ENCODE assay signal across 8 cellular contexts in the genomic region with DNA sequence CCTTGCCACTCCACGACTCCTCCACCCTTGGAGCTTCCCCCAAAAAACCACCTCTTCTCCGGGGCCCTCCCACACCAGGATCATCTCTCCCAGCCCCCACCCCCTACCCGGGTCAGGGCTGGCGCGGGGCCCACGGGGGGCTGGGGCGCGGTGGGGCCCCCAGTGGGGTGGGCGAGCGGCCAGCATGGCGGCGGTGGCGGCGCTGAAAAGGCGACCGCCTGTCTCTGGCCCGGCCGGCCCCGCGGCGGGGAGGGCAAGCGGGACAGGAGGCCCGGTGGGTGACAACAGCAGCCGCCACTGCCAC.
DNase-seq lines count a peak whose midpoint lies in the region; ATAC-seq and TF ChIP-seq lines count a peak whose summit lies in the region.

No MANE protein-coding gene starts in this region.

- POLR2A ChIA-PET in AG04449 (lab: Yijun Ruan, JAX), result interaction anchor here (0.9 to 1.5 kb wide), 3 partner anchors 8 to 397 kb away, joined by 4 to 10 read pairs (median 4); a partner anchor contains a TSS

- H3K27ac ChIP-seq in muscle layer of duodenum (ENCODE audit: low read length), result peak overlapping the region; percentile 56

- no peaks in the 10 kb centered on the region for H3K27me3 ChIP-seq in muscle layer of duodenum (ENCODE audit: low read depth, low read length)

- TF ChIP-seq CTCF in AG04449 (IDR thresholded peaks at IDR 0.05; ENCODE audit: insufficient read depth, low read length, missing control alignments) (no peak), cardiac fibroblast (IDR thresholded peaks at IDR 0.05; ENCODE audit: low read depth, low read length) (no peak)

- H3K4me3 ChIP-seq in AG04449 (ENCODE audit: low read depth, low read length), result peak overlapping the region; percentile 90
- H3K4me3 ChIP-seq in cardiac fibroblast (replicated peaks in 1 of 2; ENCODE audit: low read depth in 2 of 2, low read length in 2 of 2), result peak overlapping the region; percentile 86 to 87
- peak overlapping the region; percentile 65 to 100 for H3K4me3 ChIP-seq in muscle layer of duodenum (ENCODE audit: low read depth in 1 of 2, low read length in 2 of 2)

- CTCF ChIA-PET in AG04449 (lab: Yijun Ruan, JAX), result interaction anchor here (1.0 to 2.1 kb wide), 5 partner anchors 8 to 137 kb away, joined by 3 to 40 read pairs (median 5); a partner anchor contains a TSS

- no peaks in the 10 kb centered on the region for H3K9me3 ChIP-seq in muscle layer of duodenum (ENCODE audit: control insufficient read depth in 1 of 2, low read length in 2 of 2)

- DNase-seq in AG04449 (ENCODE audit: low read depth, low spot score), result no peak
- no peak for DNase-seq in cardiac fibroblast (ENCODE audit: low read depth in 2 of 2)
- DNase-seq in NCI-H526 (lab: John Stamatoyannopoulos, UW), result no peak
- no peak for DNase-seq in epidermal melanocyte (ENCODE audit: insufficient read length, low spot score)
- DNase-seq in NCI-H2029 (lab: John Stamatoyannopoulos, UW), result no peak
- no peak for DNase-seq in MV-4-11 (lab: John Stamatoyannopoulos, UW)

- peaks cover 9 to 23% of the 10 kb centered on the region in 2 donors for H3K4me1 ChIP-seq in muscle layer of duodenum (ENCODE audit: control insufficient read depth in 1 of 2, insufficient read depth in 2 of 2, low read length in 2 of 2)

- H3K36me3 ChIP-seq in muscle layer of duodenum (ENCODE audit: control insufficient read depth in 1 of 2, insufficient read depth in 2 of 2, low read length in 2 of 2), result peaks cover 39 to 58% of the 10 kb centered on the region in 2 donors

- ATAC-seq in HG03097 (IDR thresholded peaks at IDR 0.05; ENCODE audit: low FRiP score, unreplicated experiment), result peak; percentile 10
